Comparison of ENCODE assay signal across 17 cellular contexts in the genomic region with DNA sequence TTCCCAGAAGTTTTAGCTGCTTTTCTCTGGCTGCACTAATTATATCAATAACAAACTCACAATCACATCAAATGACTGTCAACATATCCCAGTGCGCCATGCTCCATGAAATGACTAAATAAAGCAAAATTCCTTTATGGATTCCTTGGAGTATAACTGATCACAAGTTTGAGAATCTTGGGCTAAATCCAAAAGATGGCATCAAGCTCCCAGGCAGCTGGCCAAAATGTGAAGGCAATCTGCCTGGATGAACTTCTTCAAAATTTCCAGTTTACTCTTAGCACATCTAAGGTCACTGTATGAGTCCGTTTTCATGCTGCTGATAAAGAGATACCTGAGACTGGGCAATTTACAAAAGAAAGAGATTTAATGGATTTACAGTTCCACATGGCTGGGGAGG.
DNase-seq lines count a peak whose midpoint lies in the region; ATAC-seq and TF ChIP-seq lines count a peak whose summit lies in the region.
"Had no signal": no experiment of that assay in that cellular context is flagged by ENCODE, and none has a peak within 500 bp of the region (broad histone marks: within the 10 kb centered on the region; RNA-seq: fewer than 3 reads in every experiment).

No MANE protein-coding gene starts in this region.

- H3K27me3 ChIP-seq in SK-N-SH (ENCODE audit: insufficient read depth), result no peaks in the 10 kb centered on the region
- peaks cover 6% of the 10 kb centered on the region for H3K27me3 ChIP-seq in skeletal muscle satellite cell (ENCODE audit: control insufficient read depth, insufficient read depth, low read length)
- H3K27me3 ChIP-seq: foreskin keratinocyte, SJCRH30 had no signal

- no peak for ATAC-seq in HG03520 (IDR thresholded peaks at IDR 0.05; ENCODE audit: unreplicated experiment)
- ATAC-seq: activated naive CD8-positive, alpha-beta T cell treated with anti-CD3 and anti-CD28 coated beads, Interleukin-2, amount 50 U/mL, for 24 hours; psoas muscle had no signal

- WGBS in SK-N-SH (ENCODE audit: low lambda C conversion rate), result 40% methylated on average over 2 of the region's 2 CpGs

- peak overlapping the region in 1 of 2 experiments; percentile 18; a peak in 2 of 4 replicates for H3K27ac ChIP-seq in SK-N-SH (ENCODE audit: low read depth in 2 of 2, low read length in 1 of 2)
- H3K27ac ChIP-seq: C4-2B, foreskin keratinocyte, psoas muscle, SJCRH30 had no signal

- CTCF ChIA-PET in SK-N-SH (lab: Yijun Ruan, JAX), result interaction anchor here (0.6 to 11.4 kb wide), 11 partner anchors 16 to 391 kb away, joined by 3 to 201 read pairs (median 12); partner anchors contain the start of gene CCSER2

- H3K4me2 ChIP-seq in SK-N-SH (peak overlapping the region; percentile 39), skeletal muscle satellite cell (ENCODE audit: low read length) (no peak overlapping the region)

- POLR2A ChIA-PET in SK-N-SH (lab: Yijun Ruan, JAX), result no interaction called here

- H3F3A ChIP-seq in SK-N-SH (replicated peaks; ENCODE audit: insufficient read depth), result peaks cover 7% of the 10 kb centered on the region

- H3K79me2 ChIP-seq in SK-N-SH (ENCODE audit: insufficient read depth), result no peaks in the 10 kb centered on the region

- no peaks in the 10 kb centered on the region for H3K9me3 ChIP-seq in SK-N-SH
- H3K9me3 ChIP-seq in skeletal muscle satellite cell (replicated peaks; ENCODE audit: low read length), result no peaks in the 10 kb centered on the region
- H3K9me3 ChIP-seq: psoas muscle, SJCRH30 had no signal

- H2AFZ ChIP-seq in SK-N-SH (ENCODE audit: low read depth), result no peak overlapping the region

- DNase-seq in GM04504 (ENCODE audit: low read depth), result peak; percentile 35
- DNase-seq in SK-N-SH, result no peak
- peak; percentile 64 for DNase-seq in fibroblast of gingiva (ENCODE audit: low read depth)
- DNase-seq in cerebellar cortex (ENCODE audit: low spot score), result no peak
- DNase-seq in UCSD-AML1 (lab: John Stamatoyannopoulos, UW; ENCODE audit: unreplicated experiment), result no peak
- DNase-seq: activated naive CD8-positive, alpha-beta T cell treated with anti-CD3 and anti-CD28 coated beads, Interleukin-2, amount 50 U/mL, for 24 hours; DMS153; KBM-7; NCI-H1105; NCI-H774; OCI-M1; psoas muscle; SJCRH30 had no signal

- H3K9me2 ChIP-seq in SK-N-SH, result no peaks in the 10 kb centered on the region

- TF ChIP-seq EP300 in SK-N-SH (IDR thresholded peaks at IDR 0.05; ENCODE audit: borderline replicate concordance in 1 of 2, low read depth in 1 of 2, low read length in 1 of 2), result peak in 1 of 2 experiments; percentile 45; a peak in 2 of 4 replicates

- no peak overlapping the region for H3K4me3 ChIP-seq in SK-N-SH (ENCODE audit: low read depth in 2 of 2, low read length in 1 of 2)
- no peak overlapping the region for H3K4me3 ChIP-seq in skeletal muscle satellite cell (ENCODE audit: low read length)
- H3K4me3 ChIP-seq: psoas muscle, SJCRH30 had no signal

- H3K4me1 ChIP-seq in SK-N-SH (ENCODE audit: control insufficient read depth in 1 of 2, insufficient read depth in 2 of 2, low read depth in 1 of 2, low read length in 1 of 2) (peaks cover 16 to 25% of the 10 kb centered on the region in 2 experiments; a peak in 3 of 4 replicates), skeletal muscle satellite cell (ENCODE audit: control insufficient read depth, insufficient read depth, low read length) (peaks cover 27% of the 10 kb centered on the region)

- TF ChIP-seq RAD21 in SK-N-SH (IDR thresholded peaks at IDR 0.05; ENCODE audit: low read length), result no peak

- no peak for TF ChIP-seq CTCF in SK-N-SH (IDR thresholded peaks at IDR 0.05)

- no peak overlapping the region for H3K9ac ChIP-seq in SK-N-SH
- H3K9ac ChIP-seq in skeletal muscle satellite cell (ENCODE audit: low read depth, low read length), result peak overlapping the region; percentile 67

- H3K36me3 ChIP-seq in SK-N-SH (replicated peaks in 1 of 2; ENCODE audit: control insufficient read depth in 1 of 2, insufficient read depth in 2 of 2, low read length in 1 of 2) (no peaks in the 10 kb centered on the region), skeletal muscle satellite cell (ENCODE audit: insufficient read depth, low read length) (no peaks in the 10 kb centered on the region)
- H3K36me3 ChIP-seq: SJCRH30 had no signal

- H4K20me1 ChIP-seq in SK-N-SH (ENCODE audit: insufficient read depth), result no peaks in the 10 kb centered on the region

TF ChIP-seq in SK-N-SH, 30 proteins besides CTCF, POLR2A, EP300 and RAD21:
- TF ChIP-seq PBX3 (IDR thresholded peaks at IDR 0.05) (peak; percentile 41; the same call in 1 of the 2 replicates), TCF12 (IDR thresholded peaks at IDR 0.05) (peak; percentile 45), NFIC (IDR thresholded peaks at IDR 0.05; ENCODE audit: borderline replicate concordance) (peak; percentile 88), MXI1 (IDR thresholded peaks at IDR 0.05; ENCODE audit: low read depth, low read length) (no peak)
TF ChIP-seq in SK-N-SH: peak in this region for 3.

Comparison
In these comparisons a context has a peak if more than half of its experiments do, and no peak if none do; other contexts are left out.
1. DNase-seq: peak in GM04504 (single experiment) and fibroblast of gingiva (single experiment); none in SK-N-SH (single experiment), cerebellar cortex (single experiment) and UCSD-AML1 (single experiment).